Comparison of ENCODE assay signal across 12 cellular contexts in the genomic region with DNA sequence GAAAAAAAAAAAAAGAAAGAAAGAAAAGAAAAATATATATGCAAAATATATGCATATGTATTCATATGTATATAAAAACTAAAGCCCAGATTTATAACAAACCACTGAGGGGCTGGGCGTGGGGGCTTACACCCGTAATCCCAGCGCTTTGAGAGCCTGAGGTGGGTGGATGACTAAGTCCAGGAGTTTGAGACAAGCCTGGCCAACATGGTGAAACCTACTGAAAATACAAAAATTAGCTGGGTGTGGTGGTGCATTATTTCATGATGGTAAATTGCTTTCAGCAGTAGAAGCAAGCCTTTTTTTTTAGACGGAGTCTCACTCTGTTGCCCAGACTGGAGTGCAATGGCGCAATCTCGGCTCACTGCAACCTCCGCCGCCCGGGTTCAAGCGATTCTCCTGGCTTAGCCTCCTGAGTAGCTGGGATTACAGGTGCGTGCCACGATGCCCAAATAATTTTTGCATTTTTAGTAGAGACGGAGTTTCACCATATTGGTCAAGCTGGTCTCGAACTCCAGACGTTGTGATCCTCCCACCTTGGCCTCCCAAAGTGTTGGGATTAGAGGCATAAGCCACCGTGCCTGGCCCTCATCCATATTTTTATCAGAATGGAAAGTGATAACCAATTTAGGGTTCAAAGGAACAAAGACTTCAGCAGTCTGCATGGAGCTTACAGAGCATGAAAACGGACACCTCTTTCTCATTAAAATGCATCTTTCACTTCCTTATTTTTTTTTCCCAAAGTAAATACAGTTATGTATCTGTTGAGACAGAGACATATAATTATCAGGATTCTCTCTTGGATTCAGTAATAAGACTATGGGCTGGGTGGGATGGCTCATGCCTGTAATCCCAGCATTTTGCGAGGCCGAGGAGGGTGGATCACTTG. TPM values are rescaled to one million over a fixed set of nuclear protein-coding genes. Genes with fewer than 3 reads are reported as not detected.
DNase-seq lines count a peak whose midpoint lies in the region; ATAC-seq and TF ChIP-seq lines count a peak whose summit lies in the region.
"Had no signal": no experiment of that assay in that cellular context is flagged by ENCODE, and none has a peak within 500 bp of the region (broad histone marks: within the 10 kb centered on the region; RNA-seq: fewer than 3 reads in every experiment).

No MANE protein-coding gene starts in this region.

- H2AFZ ChIP-seq in OCI-LY7 (ENCODE audit: low read length): peak overlapping the region; percentile 78

- TF ChIP-seq EP300 in upper lobe of left lung (IDR thresholded peaks at IDR 0.05): no peak

- BruUV-seq in OCI-LY7 (replicated peaks; lab: Mats Ljungman, UMichigan): no TSS peak

- H3K4me3 ChIP-seq in OCI-LY7 (ENCODE audit: low read depth, low read length, poor library complexity, severe bottlenecking): peak overlapping the region; percentile 61
- H3K4me3 ChIP-seq in upper lobe of left lung: no peak overlapping the region

- ATAC-seq in GM18517 (IDR thresholded peaks at IDR 0.05; ENCODE audit: unreplicated experiment) (peak; percentile 74), GM21529 (IDR thresholded peaks at IDR 0.05; ENCODE audit: unreplicated experiment) (peak; percentile 81), HG03108 (IDR thresholded peaks at IDR 0.05; ENCODE audit: unreplicated experiment) (peak; percentile 68), upper lobe of left lung (ENCODE audit: low FRiP score in 2 of 2) (no peak)

- 86 to 92% methylated on average over 19 of the region's 19 CpGs for WGBS in upper lobe of left lung, 2 donors

- H3K79me2 ChIP-seq in OCI-LY7 (ENCODE audit: insufficient read depth, low read depth, low read length): no peaks in the 10 kb centered on the region

- POLR2A ChIA-PET in OCI-LY7 (lab: Charles Lee): interaction anchor here (0.6 to 1.1 kb wide), 7 partner anchors 11 to 80 kb away, joined by 3 to 9 read pairs (median 3); no protein-coding TSS in a partner anchor

- no peaks in the 10 kb centered on the region for H3K9me2 ChIP-seq in OCI-LY7 (ENCODE audit: insufficient read depth, low read length)

- H3K4me1 ChIP-seq in OCI-LY7 (ENCODE audit: insufficient read depth, low read length, poor library complexity, severe bottlenecking) (peaks cover 23% of the 10 kb centered on the region), upper lobe of left lung (no peaks in the 10 kb centered on the region)

- CTCF ChIA-PET in OCI-LY7 (lab: Charles Lee; ENCODE audit: unreplicated experiment): interaction anchor here (1.4 kb wide), 1 partner anchor 16 kb away, joined by 3 read pairs; no protein-coding TSS in a partner anchor

- H3K27me3 ChIP-seq in upper lobe of left lung: no peaks in the 10 kb centered on the region

- TF ChIP-seq POLR2A in upper lobe of left lung (IDR thresholded peaks at IDR 0.05): no peak

- no peaks in the 10 kb centered on the region for H4K20me1 ChIP-seq in OCI-LY7 (ENCODE audit: insufficient read depth, low read length)

- H3K27ac ChIP-seq in OCI-LY7 (ENCODE audit: low read depth, low read length, poor library complexity, severe bottlenecking) (peak overlapping the region; percentile 31), upper lobe of left lung (no peak overlapping the region)

- TF ChIP-seq CTCF in OCI-LY7 (conservative IDR thresholded peaks at IDR 0.05; ENCODE audit: low read length): no peak
- no peak for TF ChIP-seq CTCF in upper lobe of left lung (IDR thresholded peaks at IDR 0.05)

- H3K36me3 ChIP-seq in OCI-LY7 (ENCODE audit: insufficient read depth, low read length): no peaks in the 10 kb centered on the region
- no peaks in the 10 kb centered on the region for H3K36me3 ChIP-seq in upper lobe of left lung

- H3K9me3 ChIP-seq in OCI-LY7 (ENCODE audit: low read length) (no peaks in the 10 kb centered on the region), upper lobe of left lung (no peaks in the 10 kb centered on the region)

- DNase-seq in OCI-LY7 (ENCODE audit: low spot score): peak; percentile 65
- DNase-seq in upper lobe of left lung: no peak
- no peak for DNase-seq in glomerular visceral epithelial cell (ENCODE audit: extremely low spot score)
- no peak for DNase-seq in T-helper 1 cell
- no peak for DNase-seq in NCI-H69 (lab: John Stamatoyannopoulos, UW)
- DNase-seq: activated CD4-positive, CD25-positive, alpha-beta regulatory T cell; activated gamma-delta T cell; CD4-positive, alpha-beta memory T cell; NCI-H1930 had no signal

- intact Hi-C loops in OCI-LY7 (cut with micrococcal nuclease; ENCODE audit: unreplicated experiment): no loop called here

- peak overlapping the region; percentile 79 for H3K4me2 ChIP-seq in OCI-LY7 (ENCODE audit: low read length)

RNA-seq across cellular contexts. Expression of a gene that starts 27.7 kb away (rescaled TPM):
- 3.9 and 4.7 TPM in 2 replicates for total RNA-seq in OCI-LY7 (2014; rRNA removed; shearing (Covaris generic))
- total RNA-seq in OCI-LY7 (2022) (19.4 and 22.4 TPM in 2 replicates), upper lobe of left lung (10 to 100 TPM; 10.5 to 34.3 (median 24.2) TPM)

RNA-seq across cellular contexts. Expression of a gene that starts 34.8 kb away (rescaled TPM):
- total RNA-seq in OCI-LY7 (2014; rRNA removed; shearing (Covaris generic)): 32.8 and 36.7 TPM in 2 replicates
- total RNA-seq in OCI-LY7 (2022): 52.8 and 67.0 TPM in 2 replicates
- 10 to 100 TPM; 25.9 to 59.1 (median 50.0) TPM for total RNA-seq in upper lobe of left lung

Comparison
In these comparisons a context has a peak if more than half of its experiments do, and no peak if none do; other contexts are left out.
1. ATAC-seq: peak in GM18517 (single experiment), GM21529 (single experiment) and HG03108 (single experiment); none in upper lobe of left lung (0 of 2).